ENCODE assay signal across 19 cellular contexts in the genomic region with DNA sequence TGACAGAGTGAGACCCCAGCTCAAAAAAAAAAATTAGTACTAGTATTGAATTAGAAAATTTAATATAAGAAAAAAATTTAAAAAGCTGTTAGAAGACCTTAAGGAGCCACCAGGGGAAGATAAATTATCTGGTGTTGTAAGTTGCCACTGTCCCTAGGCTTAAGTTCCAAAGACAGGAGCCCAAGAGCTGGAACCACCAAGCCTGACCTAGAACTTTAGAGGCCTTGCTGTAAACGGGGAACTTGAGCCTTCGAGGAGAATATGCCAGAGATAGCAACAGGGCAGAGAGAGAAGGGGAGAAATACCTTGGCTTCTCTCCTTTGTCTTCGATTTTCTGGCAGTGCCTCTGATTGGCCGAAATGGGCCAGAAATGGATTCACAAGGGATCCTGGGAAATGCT. TPM values are rescaled to one million over a fixed set of nuclear protein-coding genes. Genes with fewer than 3 reads are reported as not detected.
DNase-seq lines count a peak whose midpoint lies in the region; ATAC-seq and TF ChIP-seq lines count a peak whose summit lies in the region.
"Had no signal": no experiment of that assay in that cellular context is flagged by ENCODE, and none has a peak within 500 bp of the region (broad histone marks: within the 10 kb centered on the region; RNA-seq: fewer than 3 reads in every experiment).

No MANE protein-coding gene starts in this region.

- H3K36me3 ChIP-seq in adipocyte (ENCODE audit: control insufficient read depth, insufficient read depth, low read length, severe bottlenecking) (peaks cover 98% of the 10 kb centered on the region), mesenchymal stem cell (ENCODE audit: control insufficient read depth in 1 of 2, insufficient read depth in 2 of 2, low read depth in 1 of 2, low read length in 2 of 2) (peaks cover 0 to 98% of the 10 kb centered on the region in 2 experiments), psoas muscle (ENCODE audit: insufficient read depth in 1 of 2, low read depth in 1 of 2) (peaks cover 4 to 74% of the 10 kb centered on the region in 2 donors)
- H3K36me3 ChIP-seq: HAP-1 had no signal

- H3K4me1 ChIP-seq in adipocyte (ENCODE audit: control insufficient read depth, insufficient read depth, low read length) (peaks cover 46% of the 10 kb centered on the region), mesenchymal stem cell (ENCODE audit: control insufficient read depth, insufficient read depth, low read depth, low read length) (no peaks in the 10 kb centered on the region), psoas muscle (peaks cover 45% of the 10 kb centered on the region)
- H3K4me1 ChIP-seq: BE2C, HAP-1 had no signal

- TF ChIP-seq CTCF in psoas muscle (IDR thresholded peaks at IDR 0.05), result no peak

- no peak overlapping the region for H2BK12ac ChIP-seq in mesenchymal stem cell (ENCODE audit: low read length in 2 of 2)

- no peak overlapping the region for H3K4me2 ChIP-seq in mesenchymal stem cell (ENCODE audit: low read length, poor library complexity, severe bottlenecking)
- H3K4me2 ChIP-seq: A549; BLaER1 treated with 17β-estradiol and CSF1 and Interleukin-3, amounts not matched to agents 10 nM and 100 nM had no signal

- no peak overlapping the region for H3K27ac ChIP-seq in mesenchymal stem cell (ENCODE audit: low read length, poor library complexity, severe bottlenecking)
- peak overlapping the region; percentile 62 for H3K27ac ChIP-seq in psoas muscle
- H3K27ac ChIP-seq: A549; BLaER1 treated with 17β-estradiol and CSF1 and Interleukin-3, amounts not matched to agents 10 nM and 100 nM had no signal

- H3K4me3 ChIP-seq in adipocyte (ENCODE audit: low read length) (peak overlapping the region; percentile 36), mesenchymal stem cell (ENCODE audit: insufficient read depth in 1 of 2, low read depth in 1 of 2, low read length in 2 of 2) (no peak overlapping the region), psoas muscle (no peak overlapping the region)
- H3K4me3 ChIP-seq: A549; BLaER1 treated with 17β-estradiol and CSF1 and Interleukin-3, amounts not matched to agents 10 nM and 100 nM; HAP-1 had no signal

- H4K91ac ChIP-seq in mesenchymal stem cell (ENCODE audit: low read length), result no peak overlapping the region

- H3K14ac ChIP-seq in mesenchymal stem cell (ENCODE audit: low read length in 2 of 2), result no peak overlapping the region

- H2BK5ac ChIP-seq in mesenchymal stem cell (ENCODE audit: low read depth, low read length, poor library complexity, severe bottlenecking), result no peak overlapping the region

- H2BK120ac ChIP-seq in mesenchymal stem cell (ENCODE audit: low read depth, low read length), result no peak overlapping the region

- DNase-seq in adipocyte (ENCODE audit: low read depth) (no peak), mesenchymal stem cell (no peak), psoas muscle (no peak), Right ventricle myocardium superior (no peak), NCI-H446 treated with DMSO at 0.1 percent for 48 hours (lab: John Stamatoyannopoulos, UW) (no peak)
- DNase-seq: 8988T; ACHN; AML-193; BE2C; CD4-positive, alpha-beta T cell; CD8-positive, alpha-beta memory T cell; DMS53; DMS79 treated with DMSO at 0.1 percent for 48 hours; GF-D8; GOT3 had no signal

- peaks cover 15% of the 10 kb centered on the region for H3K79me1 ChIP-seq in mesenchymal stem cell (replicated peaks; ENCODE audit: low read length, poor library complexity, severe bottlenecking)

- intact Hi-C loops in psoas muscle (cut with DNase I) (loop anchor here in 1 of 2 donors (10.0 kb wide), 1 partner anchor 63 kb away; no protein-coding TSS in a partner anchor), Right ventricle myocardium superior (cut with DNase I) (no loop called here)

- no peak overlapping the region for H3K4ac ChIP-seq in mesenchymal stem cell (ENCODE audit: low read depth in 1 of 2, low read length in 2 of 2)

- H2AK5ac ChIP-seq in mesenchymal stem cell (ENCODE audit: low read length, severe bottlenecking), result no peak overlapping the region

- ATAC-seq in psoas muscle (peak; percentile 30 to 75 (median 42)), Right ventricle myocardium superior (ENCODE audit: poor library complexity) (no peak), GM18519 (IDR thresholded peaks at IDR 0.05; ENCODE audit: low FRiP score, unreplicated experiment) (no peak)
- ATAC-seq: A549 had no signal

- no peak overlapping the region for H3K23ac ChIP-seq in mesenchymal stem cell (ENCODE audit: low read length in 2 of 2)

- 69% methylated on average over 4 of the region's 4 CpGs for WGBS in mesenchymal stem cell
- 29 to 31% (median 30%) methylated on average over 4 of the region's 4 CpGs for WGBS in psoas muscle, 3 donors

- no peaks in the 10 kb centered on the region for H3K27me3 ChIP-seq in adipocyte (replicated peaks; ENCODE audit: control insufficient read depth, insufficient read depth, low read length)
- no peaks in the 10 kb centered on the region for H3K27me3 ChIP-seq in mesenchymal stem cell (ENCODE audit: control insufficient read depth in 1 of 2, insufficient read depth in 1 of 2, low read length in 2 of 2)
- no peaks in the 10 kb centered on the region for H3K27me3 ChIP-seq in psoas muscle (ENCODE audit: insufficient read depth in 3 of 3, low read length in 2 of 3)
- H3K27me3 ChIP-seq: BE2C; BLaER1 treated with 17β-estradiol and CSF1 and Interleukin-3, amounts not matched to agents 10 nM and 100 nM had no signal

- H3K9me3 ChIP-seq in adipocyte (ENCODE audit: control insufficient read depth, low read length) (no peaks in the 10 kb centered on the region), mesenchymal stem cell (ENCODE audit: control insufficient read depth, low read length) (peaks cover 8% of the 10 kb centered on the region), psoas muscle (no peaks in the 10 kb centered on the region)
- H3K9me3 ChIP-seq: A549, BE2C, HAP-1 had no signal

- H3K9ac ChIP-seq in adipocyte (ENCODE audit: low read length) (no peak overlapping the region), mesenchymal stem cell (ENCODE audit: low read length) (peak overlapping the region; percentile 11)
- H3K9ac ChIP-seq: BLaER1 treated with 17β-estradiol and CSF1 and Interleukin-3, amounts not matched to agents 10 nM and 100 nM had no signal

- H4K8ac ChIP-seq in mesenchymal stem cell (ENCODE audit: low read length), result no peak overlapping the region

- no peak overlapping the region for H2AFZ ChIP-seq in mesenchymal stem cell (ENCODE audit: low read depth, low read length)

- H2BK15ac ChIP-seq in mesenchymal stem cell (ENCODE audit: low read depth, poor library complexity, severe bottlenecking), result no peak overlapping the region

- no peak overlapping the region for H3K18ac ChIP-seq in mesenchymal stem cell (ENCODE audit: low read depth in 1 of 2, low read length in 2 of 2)

RNA-seq across cellular contexts. Expression of a gene that starts 8.9 kb away (rescaled TPM):
- 17.7 TPM for polyA plus RNA-seq in mesenchymal stem cell (2013, experiment 1 of 2)
- 17.4 TPM for polyA plus RNA-seq in mesenchymal stem cell (2013, experiment 2 of 2)
- total RNA-seq in psoas muscle, result 10 to 100 TPM; 43.8 to 89.5 (median 57.3) TPM
- polyA plus RNA-seq in psoas muscle, result 10 to 100 TPM in 2 of 3 donors, 1 to 10 TPM in 1; 6.0 to 54.5 (median 18.5) TPM
- 34.7 TPM for total RNA-seq in Right ventricle myocardium superior

Comparison
In these comparisons a context has a peak if more than half of its experiments do, and no peak if none do; other contexts are left out.
1. ATAC-seq: peak in psoas muscle (4 of 4); none in Right ventricle myocardium superior (single experiment) and GM18519 (single experiment).